Comparison of ENCODE assay signal across 19 cellular contexts in genomic region chr12:27973487-27973890, GRCh38. TPM values are rescaled to one million over a fixed set of nuclear protein-coding genes. Genes with fewer than 3 reads are reported as not detected.
DNase-seq lines count a peak whose midpoint lies in the region; ATAC-seq and TF ChIP-seq lines count a peak whose summit lies in the region.
"Had no signal": no experiment of that assay in that cellular context is flagged by ENCODE, and none has a peak within 500 bp of the region (broad histone marks: within the 10 kb centered on the region; RNA-seq: fewer than 3 reads in every experiment).

No MANE protein-coding gene starts in this region.

- ATAC-seq in RWPE2 (ENCODE audit: low read depth), result peak; percentile 23
- ATAC-seq: naive thymus-derived CD4-positive, alpha-beta T cell had no signal

- no peaks in the 10 kb centered on the region for H4K20me1 ChIP-seq in smooth muscle cell (ENCODE audit: low read depth)

- H3K4me1 ChIP-seq in RWPE2 (ENCODE audit: insufficient read depth, poor library complexity, severe bottlenecking), result peaks cover 31% of the 10 kb centered on the region
- peaks cover 21% of the 10 kb centered on the region for H3K4me1 ChIP-seq in smooth muscle cell (ENCODE audit: low read depth)

- H3K4me3 ChIP-seq in RWPE2 (ENCODE audit: severe bottlenecking) (no peak overlapping the region), smooth muscle cell (no peak overlapping the region)
- H3K4me3 ChIP-seq: BLaER1, skin epidermis had no signal

- H3K9me3 ChIP-seq in RWPE2 (ENCODE audit: severe bottlenecking) (no peaks in the 10 kb centered on the region), smooth muscle cell (replicated peaks; ENCODE audit: low read depth) (no peaks in the 10 kb centered on the region)

- H3K36me3 ChIP-seq in RWPE2 (ENCODE audit: low read depth) (peaks cover 9% of the 10 kb centered on the region), smooth muscle cell (ENCODE audit: low read depth) (no peaks in the 10 kb centered on the region)
- H3K36me3 ChIP-seq: BLaER1 had no signal

- H3K9ac ChIP-seq in smooth muscle cell (ENCODE audit: low read depth), result no peak overlapping the region
- H3K9ac ChIP-seq: BLaER1 had no signal

- H3F3A ChIP-seq in smooth muscle cell (ENCODE audit: low read depth), result peaks cover 5% of the 10 kb centered on the region

- peak overlapping the region; percentile 12 for H3K4me2 ChIP-seq in smooth muscle cell
- H3K4me2 ChIP-seq: BLaER1 had no signal

- peak overlapping the region; percentile 96 for H3K27ac ChIP-seq in RWPE2 (ENCODE audit: poor library complexity, severe bottlenecking)
- peak overlapping the region; percentile 94 for H3K27ac ChIP-seq in smooth muscle cell (ENCODE audit: low read depth)
- H3K27ac ChIP-seq: BLaER1, skin epidermis had no signal

- H3K27me3 ChIP-seq in RWPE2 (ENCODE audit: insufficient read depth, poor library complexity, severe bottlenecking), result no peaks in the 10 kb centered on the region
- H3K27me3 ChIP-seq in smooth muscle cell (ENCODE audit: low read depth), result no peaks in the 10 kb centered on the region

- no peak overlapping the region for H2AFZ ChIP-seq in smooth muscle cell (ENCODE audit: low read depth)

- WGBS in smooth muscle cell (ENCODE audit: low lambda C conversion rate), result 43% methylated on average over 4 of the region's 4 CpGs

- TF ChIP-seq CTCF in RWPE2 (IDR thresholded peaks at IDR 0.05; ENCODE audit: poor library complexity, severe bottlenecking) (no peak), smooth muscle cell (IDR thresholded peaks at IDR 0.05; ENCODE audit: borderline replicate concordance, insufficient read depth, poor library complexity, severe bottlenecking) (no peak)

- H3K79me2 ChIP-seq in smooth muscle cell (ENCODE audit: low read depth), result peaks cover 4% of the 10 kb centered on the region

- DNase-seq in NCI-H2171 (lab: John Stamatoyannopoulos, UW), result peak; percentile 66
- no peak for DNase-seq in NCI-H2171 treated with DMSO at 0.1 percent for 48 hours (lab: John Stamatoyannopoulos, UW)
- no peak for DNase-seq in RWPE2 (ENCODE audit: low spot score)
- peak; percentile 45 for DNase-seq in fibroblast of peridontal ligament (ENCODE audit: extremely low read depth)
- DNase-seq in smooth muscle cell (lab: John Stamatoyannopoulos, UW; ENCODE audit: unreplicated experiment), result no peak
- DNase-seq in NCI-H2107 treated with DMSO at 0.1 percent for 48 hours (lab: John Stamatoyannopoulos, UW; ENCODE audit: unreplicated experiment), result no peak
- no peak for DNase-seq in stimulated activated CD4-positive, alpha-beta T cell treated with anti-CD3 and anti-CD28 coated beads, Interleukin-4, amount 100 ng/mL, for 1 hour
- DNase-seq in hepatic stellate cell (ENCODE audit: low spot score), result no peak
- DNase-seq: amygdala; hippocampal formation; Karpas-422; naive thymus-derived CD4-positive, alpha-beta T cell; NCI-H2107; NCI-H526 treated with DMSO at 0.1 percent for 48 hours; Right ventricle myocardium superior; stimulated activated CD4-positive, alpha-beta T cell treated with anti-CD3 and anti-CD28 coated beads, Interleukin-4, amount 100 ng/mL, for 4 hours had no signal

RNA-seq across cellular contexts. Expression of gene PTHLH, which starts 1.0 kb away (rescaled TPM):
- 155 and 181 TPM in 2 replicates for total RNA-seq in smooth muscle cell
- polyA plus RNA-seq in smooth muscle cell, result 58.0 and 177 TPM in 2 replicates
- total RNA-seq: naive thymus-derived CD4-positive, alpha-beta T cell; Right ventricle myocardium superior; T-helper 1 cell treated with Interleukin-12 subunit alpha and Interleukin-12 subunit beta and Interleukin-4 antibody, amounts not matched to agents 30 ng/mL and 1 ng/mL, for 36 hours had no signal
- polyA plus RNA-seq: naive thymus-derived CD4-positive, alpha-beta T cell had no signal

Comparison
In these comparisons a context has a peak if more than half of its experiments do, and no peak if none do; other contexts are left out.
1. DNase-seq: peak in NCI-H2171 (single experiment) and fibroblast of peridontal ligament (single experiment); none in NCI-H2171 treated with DMSO at 0.1 percent for 48 hours (single experiment), RWPE2 (single experiment), smooth muscle cell (single experiment), NCI-H2107 treated with DMSO at 0.1 percent for 48 hours (single experiment), stimulated activated CD4-positive, alpha-beta T cell treated with anti-CD3 and anti-CD28 coated beads, Interleukin-4, amount 100 ng/mL, for 1 hour (single experiment) and hepatic stellate cell (single experiment).